30 cellular contexts compared by ENCODE assay signal in the genomic region with DNA sequence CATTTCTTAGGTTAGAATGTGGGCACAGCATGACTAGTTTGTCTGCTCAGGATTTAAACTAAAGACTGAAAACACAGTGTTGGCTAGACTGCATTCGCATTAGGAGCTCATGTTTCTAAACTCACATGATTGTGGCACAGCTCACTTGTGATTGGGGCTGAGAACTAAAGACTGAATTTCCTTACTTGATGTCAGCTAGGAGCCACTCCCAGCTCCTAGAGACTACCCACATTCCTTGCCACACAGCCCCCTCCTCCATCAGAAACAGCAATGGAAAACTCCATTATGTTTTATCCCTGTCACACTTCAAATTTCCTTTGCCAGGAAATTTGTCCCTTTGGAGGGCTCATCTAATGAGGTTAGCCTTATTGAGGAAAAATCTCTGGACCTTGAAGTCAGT.
"Had no signal": no experiment of that assay in that cellular context is flagged by ENCODE, and none has a peak within 500 bp of the region (broad histone marks: within the 10 kb centered on the region; RNA-seq: fewer than 3 reads in every experiment).

No MANE protein-coding gene starts in this region.

- H3K9me3 ChIP-seq: left lung, lower lobe of right lung, neutrophil, right atrium auricular region, testis, thyroid gland, transverse colon, vagina had no signal

- H3K27ac Mint-ChIP-seq: immature natural killer cell; mesothelial cell of epicardium; naive B cell; natural killer cell; nephron progenitor cell; neural progenitor cell; stimulated activated naive B cell treated with anti-CD40 and anti-IgM and Interleukin-4, amounts not matched to agents 10 μg/mL and 1 μg/mL and 100 μg/mL, for 72 hours had no signal

- H3K4me1 Mint-ChIP-seq: immature natural killer cell, neural progenitor cell had no signal

- DNase-seq: immature natural killer cell; kidney; left colon; left lung; lower lobe of right lung; mammary epithelial cell; mesenchymal stem cell; naive B cell; natural killer cell; nephron progenitor cell; occipital lobe; stimulated activated CD4-positive, alpha-beta T cell treated with anti-CD3 and anti-CD28 coated beads, Interleukin-12 subunit alpha, Interleukin-12 subunit beta, amount 100 ng/mL, for 4 hours; stimulated activated CD4-positive, alpha-beta T cell treated with anti-CD3 and anti-CD28 coated beads, Interleukin-15, amount 100 ng/mL, for 24 hours; stimulated activated CD4-positive, alpha-beta T cell treated with anti-CD3 and anti-CD28 coated beads, Interleukin-2, amount 100 ng/mL, for 24 hours; stimulated activated CD4-positive, alpha-beta T cell treated with anti-CD3 and anti-CD28 coated beads, Interleukin-4, amount 100 ng/mL, for 1 hour; stimulated activated naive B cell treated with anti-CD40 and anti-IgM and Interleukin-4, amounts not matched to agents 10 μg/mL and 1 μg/mL and 100 μg/mL, for 72 hours; stimulated activated naive CD8-positive, alpha-beta T cell treated with anti-CD3 and anti-CD28 coated beads, Interleukin-15, Interleukin-2, amounts not matched to agents 100 U/mL and 50 U/mL, for 24 hours; stomach; testis; thyroid gland; transverse colon; upper lobe of left lung had no signal

- H3K4me2 ChIP-seq: neural progenitor cell had no signal

- H3K36me3 ChIP-seq: neural progenitor cell, neutrophil, transverse colon had no signal

- H3K27ac ChIP-seq: left lung, lower lobe of right lung, neural progenitor cell, neutrophil, parathyroid adenoma, right atrium auricular region, skin epidermis, stomach, testis, thyroid gland, transverse colon, upper lobe of left lung, vagina had no signal

- H3K4me3 Mint-ChIP-seq: immature natural killer cell; mesothelial cell of epicardium; naive B cell; natural killer cell; nephron progenitor cell; neural progenitor cell; stimulated activated naive B cell treated with anti-CD40 and anti-IgM and Interleukin-4, amounts not matched to agents 10 μg/mL and 1 μg/mL and 100 μg/mL, for 72 hours had no signal

- ATAC-seq: left colon, left lung, lower lobe of right lung, natural killer cell, sciatic nerve had no signal

- H3K27me3 ChIP-seq: left lung, neural progenitor cell, neutrophil, right atrium auricular region, stomach, testis, thyroid gland, transverse colon, upper lobe of left lung, vagina had no signal

- H3K4me3 ChIP-seq: left lung, lower lobe of right lung, neural progenitor cell, right atrium auricular region, skin epidermis, stomach, testis, thyroid gland, transverse colon, upper lobe of left lung, vagina had no signal

- H2AFZ ChIP-seq: neural progenitor cell, parathyroid adenoma had no signal

- H3K36me3 Mint-ChIP-seq: natural killer cell had no signal

- H3K79me2 ChIP-seq: parathyroid adenoma had no signal

- H3K27me3 Mint-ChIP-seq: naive B cell; stimulated activated naive B cell treated with anti-CD40 and anti-IgM and Interleukin-4, amounts not matched to agents 10 μg/mL and 1 μg/mL and 100 μg/mL, for 72 hours had no signal

- H3K9me3 Mint-ChIP-seq: natural killer cell had no signal

- H3K4me1 ChIP-seq: left lung, lower lobe of right lung, neural progenitor cell, parathyroid adenoma, right atrium auricular region, stomach, testis, thyroid gland, transverse colon, upper lobe of left lung, vagina had no signal

- H3K9ac ChIP-seq: neural progenitor cell, parathyroid adenoma had no signal
